8 cellular contexts compared by ENCODE assay signal in genomic region chr10:79067241-79068202, GRCh38. TPM values are rescaled to one million over a fixed set of nuclear protein-coding genes. Genes with fewer than 3 reads are reported as not detected.
A peak's percentile ranks its signal among the peaks of the same experiment; 100 is the strongest.
DNase-seq lines count a peak whose midpoint lies in the region; ATAC-seq and TF ChIP-seq lines count a peak whose summit lies in the region.

No MANE protein-coding gene starts in this region.

- H3K4me1 ChIP-seq in transverse colon, result peaks cover 7 to 51% (median 42%) of the 10 kb centered on the region in 4 donors

- H3K9me3 ChIP-seq in transverse colon, result no peaks in the 10 kb centered on the region

- H3K4me3 ChIP-seq in NB4 (ENCODE audit: low read depth, low read length) (peak overlapping the region; percentile 53), transverse colon (peak overlapping the region; percentile 27 to 97 (median 76))

- intact Hi-C loops in left ventricle myocardium superior (cut with micrococcal nuclease) (loop anchor here (10.0 kb wide), 1 partner anchor 93 kb away; no protein-coding TSS in a partner anchor), posterior cingulate gyrus (cut with DNase I) (loop anchor here (5.0 to 10.0 kb wide), 2 partner anchors 213 to 765 kb away; no protein-coding TSS in a partner anchor), transverse colon (cut with DNase I; ENCODE audit: low total_unique reads) (loop anchor here (2.0 to 10.0 kb wide), 5 partner anchors 95 to 1023 kb away; no protein-coding TSS in a partner anchor)

- H3K27ac ChIP-seq in angular gyrus (ENCODE audit: low read depth, low read length), result peak overlapping the region; percentile 26
- peak overlapping the region; percentile 96 to 99 (median 98) for H3K27ac ChIP-seq in transverse colon

- no peaks in the 10 kb centered on the region for H3K27me3 ChIP-seq in transverse colon

- DNase-seq in G401 (ENCODE audit: low spot score) (peak; percentile 82), NB4 (ENCODE audit: low read depth) (peak; percentile 93), T-helper 2 cell (peak; percentile 69 to 85 (median 78)), left ventricle myocardium superior (peak; percentile 94), posterior cingulate gyrus (peak; percentile 80 to 96 (median 86)), transverse colon (peak; percentile 92)

- in situ Hi-C loops in G401 (cut with HindIII; ENCODE audit: low sequenced_read_pairs), result no loop called here
- in situ Hi-C loops in transverse colon (cut with MboI; ENCODE audit: low pct_ligation_motif_present in 1 of 4, low pct_unique_long_range_greater_than_20kb in 1 of 4, low sequenced_read_pairs in 3 of 4), result no loop called here

- TF ChIP-seq EP300 in transverse colon (IDR thresholded peaks at IDR 0.05; ENCODE audit: low read depth), result no peak

- TF ChIP-seq CTCF in NB4 (IDR thresholded peaks at IDR 0.05; ENCODE audit: low read depth, low read length) (peak; percentile 35), transverse colon (IDR thresholded peaks at IDR 0.05) (peak in 3 of 5 experiments; percentile 11 to 30 (median 14))

- peak; percentile 30 for ATAC-seq in left ventricle myocardium superior
- ATAC-seq in HG03039 (IDR thresholded peaks at IDR 0.05; ENCODE audit: unreplicated experiment), result no peak

- H3K36me3 ChIP-seq in transverse colon, result no peaks in the 10 kb centered on the region

- 1% methylated on average over 42 of the region's 81 CpGs; no CpG with 5 or more reads in 1 of the 2 donors for WGBS in transverse colon (ENCODE audit: low coverage in 1 of 2), 2 donors

- TF ChIP-seq POLR2A in NB4 (IDR thresholded peaks at IDR 0.05; ENCODE audit: extremely low read depth, insufficient read length) (no peak), transverse colon (IDR thresholded peaks at IDR 0.05) (no peak)

RNA-seq across cellular contexts. Expression of gene ZMIZ1, which starts 1.2 kb away (rescaled TPM):
- total RNA-seq in G401 (2014; rRNA removed; shearing (Covaris generic)), result 2.3 and 5.0 TPM in 2 replicates
- total RNA-seq in left ventricle myocardium superior (49.5 TPM), transverse colon (100 to 1,000 TPM in 1 of 4 donors, 10 to 100 TPM in 3; 32.0 to 108 (median 63.0) TPM)
